18 cellular contexts compared by ENCODE assay signal in the genomic region with DNA sequence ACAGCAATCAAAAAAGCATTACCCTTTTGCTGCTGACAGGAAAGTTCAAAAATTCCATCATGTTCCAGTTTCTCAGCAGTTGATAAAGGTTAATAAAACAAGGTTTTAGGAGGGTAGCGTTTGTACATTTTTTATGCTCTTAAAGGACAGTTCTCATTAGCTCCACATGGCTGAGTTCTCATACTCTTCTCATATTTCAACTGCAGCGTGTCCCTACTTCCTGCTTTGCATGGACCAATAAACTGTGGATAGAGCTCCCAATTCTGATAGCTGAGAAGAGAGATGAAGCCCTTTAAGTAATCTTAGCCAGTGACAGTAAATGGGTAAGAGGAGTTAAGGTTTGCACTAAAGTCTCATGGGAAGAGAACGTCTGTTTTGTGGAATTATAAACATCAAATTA. TPM values are rescaled to one million over a fixed set of nuclear protein-coding genes. Genes with fewer than 3 reads are reported as not detected.
A peak's percentile ranks its signal among the peaks of the same experiment; 100 is the strongest.
DNase-seq lines count a peak whose midpoint lies in the region; ATAC-seq and TF ChIP-seq lines count a peak whose summit lies in the region.
"Had no signal": no experiment of that assay in that cellular context is flagged by ENCODE, and none has a peak within 500 bp of the region (broad histone marks: within the 10 kb centered on the region; RNA-seq: fewer than 3 reads in every experiment).

No MANE protein-coding gene starts in this region.

- H4K20me1 ChIP-seq in hepatocyte (ENCODE audit: insufficient read depth, poor library complexity, severe bottlenecking), result no peaks in the 10 kb centered on the region
- no peaks in the 10 kb centered on the region for H4K20me1 ChIP-seq in Karpas-422 (ENCODE audit: insufficient read depth, low read depth, low read length)

- H3K4me2 ChIP-seq in hepatocyte, result peak overlapping the region; percentile 16
- H3K4me2 ChIP-seq in Karpas-422 (ENCODE audit: low read depth, low read length, poor library complexity, severe bottlenecking), result no peak overlapping the region

- POLR2A ChIA-PET in HEK293T (lab: Yijun Ruan, JAX), result no interaction called here

- H3K9ac ChIP-seq in Karpas-422 (ENCODE audit: low read length), result no peak overlapping the region

- H3K4me1 ChIP-seq in ACC112 (ENCODE audit: control insufficient read depth, insufficient read depth, low read length, unreplicated experiment) (no peaks in the 10 kb centered on the region), hepatocyte (ENCODE audit: insufficient read depth) (no peaks in the 10 kb centered on the region), Karpas-422 (ENCODE audit: low read length) (no peaks in the 10 kb centered on the region)

- 51% methylated on average over 3 of the region's 3 CpGs for WGBS in hepatocyte (ENCODE audit: low lambda C conversion rate, missing lambda C conversion rate)

- TF ChIP-seq CTCF in hepatocyte (IDR thresholded peaks at IDR 0.05; ENCODE audit: poor library complexity), result no peak

- no peaks in the 10 kb centered on the region for H3K9me3 ChIP-seq in hepatocyte (ENCODE audit: low read depth)
- peaks cover 21% of the 10 kb centered on the region for H3K9me3 ChIP-seq in Karpas-422 (ENCODE audit: low read length)

- H3K27ac ChIP-seq in ACC112 (ENCODE audit: low read depth, low read length), result no peak overlapping the region
- no peak overlapping the region for H3K27ac ChIP-seq in hepatocyte
- H3K27ac ChIP-seq in Karpas-422 (ENCODE audit: low read length), result no peak overlapping the region

- DNase-seq in HEK293T (ENCODE audit: extremely low spot score), result peak; percentile 5
- DNase-seq in hepatocyte (ENCODE audit: low spot score), result no peak
- no peak for DNase-seq in Karpas-422
- DNase-seq in NCI-H774 (lab: John Stamatoyannopoulos, UW), result no peak
- DNase-seq in effector CD8-positive, alpha-beta T cell (lab: John Stamatoyannopoulos, UW), result no peak
- DNase-seq: activated B cell treated with CpG ODN at 0.5 μM for 24 hours; AML-193; dermis blood vessel endothelial cell; DMS79 treated with DMSO at 0.1 percent for 48 hours; KG1; NCI-H1930; stimulated activated CD8-positive, alpha-beta memory T cell treated with anti-CD3 and anti-CD28 coated beads, Interleukin-4, amount 100 ng/mL, for 48 hours had no signal

- H3K79me2 ChIP-seq in ACC112 (ENCODE audit: control insufficient read depth, insufficient read depth, low read length, unreplicated experiment), result no peaks in the 10 kb centered on the region
- no peaks in the 10 kb centered on the region for H3K79me2 ChIP-seq in hepatocyte
- no peaks in the 10 kb centered on the region for H3K79me2 ChIP-seq in Karpas-422 (ENCODE audit: low read length)

- H2AFZ ChIP-seq in ACC112 (ENCODE audit: low read length, unreplicated experiment) (peak overlapping the region; percentile 50), hepatocyte (no peak overlapping the region), Karpas-422 (ENCODE audit: low read length) (no peak overlapping the region)

- CTCF ChIA-PET in HEK293T (lab: Yijun Ruan, JAX), result no interaction called here

- H3K9me2 ChIP-seq in hepatocyte (replicated peaks; ENCODE audit: insufficient read depth), result no peaks in the 10 kb centered on the region
- no peaks in the 10 kb centered on the region; the same call in 1 of the 2 replicates for H3K9me2 ChIP-seq in Karpas-422 (replicated peaks; ENCODE audit: insufficient read depth, low read length)

- H3K27me3 ChIP-seq in ACC112 (ENCODE audit: insufficient read depth, low read length) (no peaks in the 10 kb centered on the region), hepatocyte (no peaks in the 10 kb centered on the region), Karpas-422 (ENCODE audit: low read length) (no peaks in the 10 kb centered on the region)

- no peak overlapping the region for H3K4me3 ChIP-seq in ACC112 (ENCODE audit: low read depth, low read length)
- H3K4me3 ChIP-seq in hepatocyte, result no peak overlapping the region
- no peak overlapping the region for H3K4me3 ChIP-seq in Karpas-422 (ENCODE audit: low read length)

- ATAC-seq in SK-N-SH treated with all-trans-retinoic acid at 6 μM for 48 hours, result peak; percentile 72
- no peak for ATAC-seq in HG02642 (IDR thresholded peaks at IDR 0.05; ENCODE audit: poor library complexity, unreplicated experiment)

- no peaks in the 10 kb centered on the region for H3K36me3 ChIP-seq in ACC112 (ENCODE audit: insufficient read depth, low read length)
- H3K36me3 ChIP-seq in hepatocyte (replicated peaks; ENCODE audit: insufficient read depth, low read depth), result no peaks in the 10 kb centered on the region
- no peaks in the 10 kb centered on the region for H3K36me3 ChIP-seq in Karpas-422 (ENCODE audit: insufficient read depth, low read length)

TF ChIP-seq in HEK293T, 16 proteins besides CTCF, POLR2A, EP300 and RAD21:
- no peak for TF ChIP-seq SP1 (IDR thresholded peaks at IDR 0.05)
- no peak for TF ChIP-seq CTBP1 (IDR thresholded peaks at IDR 0.05; ENCODE audit: borderline replicate concordance)
- no peak for TF ChIP-seq BHLHE40 (IDR thresholded peaks at IDR 0.05; ENCODE audit: borderline replicate concordance)

TF ChIP-seq in SK-N-SH treated with all-trans-retinoic acid at 6 μM for 48 hours, 23 proteins besides CTCF, POLR2A, EP300 and RAD21 (continues in another document):
- TF ChIP-seq ZNF8 (CRISPR knock-in tag; IDR thresholded peaks at IDR 0.05), result no peak
- TF ChIP-seq BACH2 (CRISPR knock-in tag; IDR thresholded peaks at IDR 0.05; ENCODE audit: borderline replicate concordance), result no peak
- TF ChIP-seq OSR1 (CRISPR knock-in tag; IDR thresholded peaks at IDR 0.05), result no peak
- no peak for TF ChIP-seq ZNF565 (CRISPR knock-in tag; conservative IDR thresholded peaks at IDR 0.05; ENCODE audit: low read depth)
- no peak for TF ChIP-seq TSHZ2 (CRISPR knock-in tag; IDR thresholded peaks at IDR 0.05)
- no peak for TF ChIP-seq ZC3H10 (CRISPR knock-in tag; IDR thresholded peaks at IDR 0.05)
- no peak for TF ChIP-seq ISL1 (CRISPR knock-in tag; IDR thresholded peaks at IDR 0.05)
- TF ChIP-seq, protein P1, sequence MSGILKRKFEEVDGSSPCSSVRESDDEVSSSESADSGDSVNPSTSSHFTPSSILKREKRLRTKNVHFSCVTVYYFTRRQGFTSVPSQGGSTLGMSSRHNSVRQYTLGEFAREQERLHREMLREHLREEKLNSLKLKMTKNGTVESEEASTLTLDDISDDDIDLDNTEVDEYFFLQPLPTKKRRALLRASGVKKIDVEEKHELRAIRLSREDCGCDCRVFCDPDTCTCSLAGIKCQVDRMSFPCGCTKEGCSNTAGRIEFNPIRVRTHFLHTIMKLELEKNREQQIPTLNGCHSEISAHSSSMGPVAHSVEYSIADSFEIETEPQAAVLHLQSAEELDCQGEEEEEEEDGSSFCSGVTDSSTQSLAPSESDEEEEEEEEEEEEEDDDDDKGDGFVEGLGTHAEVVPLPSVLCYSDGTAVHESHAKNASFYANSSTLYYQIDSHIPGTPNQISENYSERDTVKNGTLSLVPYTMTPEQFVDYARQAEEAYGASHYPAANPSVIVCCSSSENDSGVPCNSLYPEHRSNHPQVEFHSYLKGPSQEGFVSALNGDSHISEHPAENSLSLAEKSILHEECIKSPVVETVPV (CRISPR knock-in tag; IDR thresholded peaks at IDR 0.05), result no peak
- no peak for TF ChIP-seq TOX (CRISPR knock-in tag; IDR thresholded peaks at IDR 0.05; ENCODE audit: borderline replicate concordance)
- no peak for TF ChIP-seq PPARA (CRISPR knock-in tag; IDR thresholded peaks at IDR 0.05; ENCODE audit: borderline replicate concordance)
- TF ChIP-seq ARNTL (CRISPR knock-in tag; IDR thresholded peaks at IDR 0.05; ENCODE audit: borderline replicate concordance, low read depth), result no peak
- no peak for TF ChIP-seq RARB (CRISPR knock-in tag; IDR thresholded peaks at IDR 0.05)

RNA-seq across cellular contexts. Expression of gene SPANXA2, which starts 53.5 kb away (rescaled TPM):
- not detected in 2 replicates for total RNA-seq in hepatocyte
- not detected in 2 replicates for polyA plus RNA-seq in hepatocyte
- total RNA-seq in Karpas-422 (2014; rRNA removed; shearing (Covaris generic); ENCODE audit: low replicate concordance), result not detected in 2 replicates
- total RNA-seq: activated B cell treated with CpG ODN at 0.5 μM for 24 hours, dermis blood vessel endothelial cell, kidney epithelial cell, posterior vena cava had no signal
- polyA plus RNA-seq: adipose tissue had no signal

RNA-seq across cellular contexts. Expression of gene SPANXD, which starts 55.6 kb away (rescaled TPM):
- total RNA-seq in hepatocyte, result not detected in 2 replicates
- not detected in 2 replicates for polyA plus RNA-seq in hepatocyte
- not detected in 2 replicates for total RNA-seq in Karpas-422 (2014; rRNA removed; shearing (Covaris generic); ENCODE audit: low replicate concordance)
- total RNA-seq: activated B cell treated with CpG ODN at 0.5 μM for 24 hours, dermis blood vessel endothelial cell, kidney epithelial cell, posterior vena cava had no signal
- polyA plus RNA-seq: adipose tissue had no signal

RNA-seq across cellular contexts. Expression of gene SPANXA1, which starts 58.4 kb away (rescaled TPM):
- not detected in 2 replicates for total RNA-seq in hepatocyte
- polyA plus RNA-seq in hepatocyte, result not detected in 2 replicates
- not detected in 2 replicates for total RNA-seq in Karpas-422 (2014; rRNA removed; shearing (Covaris generic); ENCODE audit: low replicate concordance)
- total RNA-seq: activated B cell treated with CpG ODN at 0.5 μM for 24 hours, dermis blood vessel endothelial cell, kidney epithelial cell, posterior vena cava had no signal
- polyA plus RNA-seq: adipose tissue had no signal
